In genomic region chr17:1153795-1154546, GRCh38 we compare ENCODE assay signal across 9 cellular contexts. TPM values are rescaled to one million over a fixed set of nuclear protein-coding genes. Genes with fewer than 3 reads are reported as not detected.
DNase-seq lines count a peak whose midpoint lies in the region; ATAC-seq, FAIRE-seq and TF ChIP-seq lines count a peak whose summit lies in the region.
"Had no signal": no experiment of that assay in that cellular context is flagged by ENCODE, and none has a peak within 500 bp of the region (broad histone marks: within the 10 kb centered on the region; RNA-seq: fewer than 3 reads in every experiment).

No MANE protein-coding gene starts in this region.

- H3K9me2 ChIP-seq in SK-N-SH: no peaks in the 10 kb centered on the region

- H3K4me3 ChIP-seq in A549: no peak overlapping the region
- H3K4me3 ChIP-seq in SK-N-SH (ENCODE audit: low read depth in 2 of 2, low read length in 1 of 2): no peak overlapping the region; a peak in 1 of 4 replicates
- no peak overlapping the region for H3K4me3 ChIP-seq in left ventricle myocardium inferior
- no peak overlapping the region for H3K4me3 ChIP-seq in suprapubic skin

- peak overlapping the region in 1 of 2 experiments; percentile 71; a peak in 3 of 6 replicates for H3K27ac ChIP-seq in A549
- no peak overlapping the region; a peak in 1 of 4 replicates for H3K27ac ChIP-seq in SK-N-SH (ENCODE audit: low read depth in 2 of 2, low read length in 1 of 2)
- peak overlapping the region; percentile 9 for H3K27ac ChIP-seq in left ventricle myocardium inferior (replicated peaks)
- H3K27ac ChIP-seq in suprapubic skin: no peak overlapping the region

- TF ChIP-seq POLR2A in A549 (IDR thresholded peaks at IDR 0.05; ENCODE audit: low read length) (no peak), suprapubic skin (IDR thresholded peaks at IDR 0.05) (no peak)

- H3K27me3 ChIP-seq in SK-N-SH (ENCODE audit: insufficient read depth) (no peaks in the 10 kb centered on the region), left ventricle myocardium inferior (ENCODE audit: low read depth) (no peaks in the 10 kb centered on the region), suprapubic skin (no peaks in the 10 kb centered on the region)

- POLR2A ChIA-PET in A549 (lab: Yijun Ruan, JAX) (interaction anchor here (0.6 kb wide), 1 partner anchor 11 kb away, joined by 3 read pairs; no protein-coding TSS in a partner anchor), SK-N-SH (lab: Yijun Ruan, JAX) (interaction anchor here (2.0 kb wide), 1 partner anchor 10 kb away, joined by 4 read pairs; no protein-coding TSS in a partner anchor)

- H3K4me2 ChIP-seq in A549 (no peak overlapping the region), SK-N-SH (no peak overlapping the region)

- H3F3A ChIP-seq in SK-N-SH (replicated peaks; ENCODE audit: insufficient read depth): peaks cover 3% of the 10 kb centered on the region

- H3K36me3 ChIP-seq in SK-N-SH (replicated peaks in 1 of 2; ENCODE audit: control insufficient read depth in 1 of 2, insufficient read depth in 2 of 2, low read length in 1 of 2): no peaks in the 10 kb centered on the region
- H3K36me3 ChIP-seq in left ventricle myocardium inferior: peaks cover 16% of the 10 kb centered on the region
- no peaks in the 10 kb centered on the region for H3K36me3 ChIP-seq in suprapubic skin

- no peaks in the 10 kb centered on the region for H3K79me2 ChIP-seq in SK-N-SH (ENCODE audit: insufficient read depth)

- CTCF ChIA-PET in A549 (lab: Yijun Ruan, JAX): interaction anchor here (1.0 to 2.8 kb wide), 8 partner anchors 9 to 98 kb away, joined by 3 to 12 read pairs (median 4); no protein-coding TSS in a partner anchor
- CTCF ChIA-PET in SK-N-SH (lab: Yijun Ruan, JAX): interaction anchor here (0.9 to 2.0 kb wide), 4 partner anchors 24 to 33 kb away, joined by 3 to 11 read pairs (median 4); no protein-coding TSS in a partner anchor

- peak; percentile 51 to 55 for DNase-seq in A549 (ENCODE audit: low read depth in 1 of 2, low spot score in 1 of 2)
- DNase-seq in HT1080 (ENCODE audit: low read depth): peak; percentile 22
- DNase-seq in SK-N-SH: peak; percentile 93
- DNase-seq in left ventricle myocardium inferior: peak; percentile 65
- DNase-seq in suprapubic skin (ENCODE audit: low spot score in 2 of 2): peak; percentile 87 to 89
- DNase-seq in activated CD4-positive, alpha-beta T cell treated with anti-CD3 and anti-CD28 coated beads for 1 hour: no peak

- H2AFZ ChIP-seq in SK-N-SH (ENCODE audit: low read depth): no peak overlapping the region

- no peaks in the 10 kb centered on the region for H3K9me3 ChIP-seq in A549
- no peaks in the 10 kb centered on the region for H3K9me3 ChIP-seq in SK-N-SH
- no peaks in the 10 kb centered on the region for H3K9me3 ChIP-seq in left ventricle myocardium inferior (replicated peaks)
- no peaks in the 10 kb centered on the region for H3K9me3 ChIP-seq in suprapubic skin

- H3K4me1 ChIP-seq in A549 (no peaks in the 10 kb centered on the region), SK-N-SH (ENCODE audit: control insufficient read depth in 1 of 2, insufficient read depth in 2 of 2, low read depth in 1 of 2, low read length in 1 of 2) (peaks cover 0 to 16% of the 10 kb centered on the region in 2 experiments; a peak in 1 of 4 replicates), left ventricle myocardium inferior (peaks cover 45% of the 10 kb centered on the region), suprapubic skin (peaks cover 12% of the 10 kb centered on the region)

- TF ChIP-seq RAD21 in A549 (conservative IDR thresholded peaks at IDR 0.05 in 1 of 2, IDR thresholded peaks at IDR 0.05 in 1 of 2): no peak
- no peak for TF ChIP-seq RAD21 in SK-N-SH (IDR thresholded peaks at IDR 0.05; ENCODE audit: low read length)

- intact Hi-C loops in left ventricle myocardium inferior (cut with micrococcal nuclease): no loop called here

- 71% methylated on average over 29 of the region's 30 CpGs for WGBS in A549 (ENCODE audit: missing lambda C conversion rate)
- 52% methylated on average over 19 of the region's 30 CpGs for WGBS in SK-N-SH (ENCODE audit: low lambda C conversion rate)
- 68% methylated on average over 3 of the region's 30 CpGs for WGBS in suprapubic skin

- no peak for TF ChIP-seq CTCF in A549 (IDR thresholded peaks at IDR 0.05)
- TF ChIP-seq CTCF in SK-N-SH (IDR thresholded peaks at IDR 0.05): no peak
- TF ChIP-seq CTCF in left ventricle myocardium inferior (IDR thresholded peaks at IDR 0.05; ENCODE audit: borderline replicate concordance): no peak
- no peak for TF ChIP-seq CTCF in suprapubic skin (IDR thresholded peaks at IDR 0.05)

- H4K20me1 ChIP-seq in SK-N-SH (ENCODE audit: insufficient read depth): no peaks in the 10 kb centered on the region

- FAIRE-seq in A549 (lab: Jason Lieb, UNC): no peak
- FAIRE-seq: G401.6 had no signal

- peak; percentile 66 to 67 for ATAC-seq in A549
- ATAC-seq in HG02759 (IDR thresholded peaks at IDR 0.05; ENCODE audit: unreplicated experiment): no peak
- ATAC-seq in GM21717 (IDR thresholded peaks at IDR 0.05; ENCODE audit: unreplicated experiment): no peak

- no peak overlapping the region for H3K9ac ChIP-seq in SK-N-SH

- TF ChIP-seq EP300 in A549 (IDR thresholded peaks at IDR 0.05) (no peak), SK-N-SH (IDR thresholded peaks at IDR 0.05; ENCODE audit: borderline replicate concordance in 1 of 2, low read depth in 1 of 2, low read length in 1 of 2) (no peak), suprapubic skin (IDR thresholded peaks at IDR 0.05) (no peak)

TF ChIP-seq in A549, 52 proteins besides CTCF, POLR2A, EP300 and RAD21 (continues in another document):
- TF ChIP-seq ZFP36 (IDR thresholded peaks at IDR 0.05; ENCODE audit: borderline replicate concordance, partially characterized antibody): no peak
- TF ChIP-seq HOXB13 (CRISPR knock-in tag; IDR thresholded peaks at IDR 0.05; ENCODE audit: low read depth): no peak
- no peak for TF ChIP-seq ZSCAN20 (CRISPR knock-in tag; IDR thresholded peaks at IDR 0.05)
- no peak for TF ChIP-seq CHD2 (IDR thresholded peaks at IDR 0.05; ENCODE audit: low read length, partially characterized antibody)
- TF ChIP-seq HEYL (CRISPR knock-in tag; IDR thresholded peaks at IDR 0.05): no peak
- TF ChIP-seq TP53 (CRISPR knock-in tag; IDR thresholded peaks at IDR 0.05): no peak
- no peak for TF ChIP-seq ZNF302 (CRISPR knock-in tag; IDR thresholded peaks at IDR 0.05)
- TF ChIP-seq FOXS1 (CRISPR knock-in tag; IDR thresholded peaks at IDR 0.05): no peak
- no peak for TF ChIP-seq BHLHE40 (IDR thresholded peaks at IDR 0.05; ENCODE audit: low read depth, low read length)
- TF ChIP-seq HDAC2 (IDR thresholded peaks at IDR 0.05): no peak

TF ChIP-seq in SK-N-SH, 30 proteins besides CTCF, POLR2A, EP300 and RAD21:
- peak; percentile 81 for TF ChIP-seq RFX5 (IDR thresholded peaks at IDR 0.05; ENCODE audit: low read length)
- TF ChIP-seq MXI1 (IDR thresholded peaks at IDR 0.05; ENCODE audit: low read depth, low read length): peak; percentile 87
- no peak for TF ChIP-seq GABPA (IDR thresholded peaks at IDR 0.05; ENCODE audit: low read depth)
- no peak for TF ChIP-seq TEAD4 (IDR thresholded peaks at IDR 0.05; ENCODE audit: borderline replicate concordance, insufficient read depth)
- TF ChIP-seq ELF1 (IDR thresholded peaks at IDR 0.05): no peak

RNA-seq across cellular contexts. Expression of gene ABR, which starts 25.8 kb away (rescaled TPM):
- polyA plus RNA-seq in A549 (2011; rRNA removed) (62.5 and 70.9 TPM in 2 replicates), A549 (2017; fragmentation: RNase III; extraction: RNeasy Plus Mini Kit Qiagen cat#74134 plus additional on column Dnase treatment) (68.8 to 78.0 TPM (median 73.8 TPM) in 3 replicates), SK-N-SH (2012; rRNA removed) (86.1 and 117 TPM in 2 replicates)
- 128 and 131 TPM in 2 replicates for polyA plus RNA-seq in A549 (2012; cell fraction: cytosol; rRNA removed)
- polyA plus RNA-seq in A549 (2012; cell fraction: nucleus; rRNA removed): 168 and 237 TPM in 2 replicates
- polyA minus RNA-seq in A549 (2011; rRNA and poly(A)+ RNA removed): 103 and 133 TPM in 2 replicates
- 64.7 and 71.2 TPM in 2 replicates for total RNA-seq in HT1080 (2014; rRNA removed; shearing (Covaris generic))
- polyA plus RNA-seq in HT1080 (2015; cell fraction: cytosol; rRNA removed): 77.9 and 83.3 TPM in 2 replicates
- 115 and 122 TPM in 2 replicates for polyA plus RNA-seq in HT1080 (2015; cell fraction: nucleus; rRNA removed)
- 49.2 and 63.6 TPM in 2 replicates for polyA plus RNA-seq in SK-N-SH (2012; cell fraction: cytosol; rRNA removed)
- 122 and 173 TPM in 2 replicates for polyA plus RNA-seq in SK-N-SH (2012; cell fraction: nucleus; rRNA removed)
- total RNA-seq in left ventricle myocardium inferior (170 TPM), suprapubic skin (100 to 1,000 TPM in 2 of 4 donors, 10 to 100 TPM in 2; 78.0 to 208 (median 106) TPM)

Comparison
In these comparisons a context has a peak if more than half of its experiments do, and no peak if none do; other contexts are left out.
1. ATAC-seq: peak in A549 (2 of 2); none in HG02759 (single experiment) and GM21717 (single experiment).
2. Of the 12 proteins assayed by ChIP-seq in both A549 and SK-N-SH: peak only in A549: none; only in SK-N-SH: RFX5; in both: none; in neither: 11.